ENCODE assay signal across 8 cellular contexts in genomic region chr16:83458612-83459011, GRCh38.
A peak's percentile ranks its signal among the peaks of the same experiment; 100 is the strongest.
DNase-seq lines count a peak whose midpoint lies in the region; ATAC-seq and TF ChIP-seq lines count a peak whose summit lies in the region.

No MANE protein-coding gene starts in this region.

- ATAC-seq in GM18505 (IDR thresholded peaks at IDR 0.05; ENCODE audit: unreplicated experiment) (peak; percentile 77), GM21576 (IDR thresholded peaks at IDR 0.05; ENCODE audit: unreplicated experiment) (peak; percentile 76), HG03558 (IDR thresholded peaks at IDR 0.05; ENCODE audit: extremely low read depth, unreplicated experiment) (peak; percentile 53)

- peak; percentile 5 to 23 for DNase-seq in foreskin fibroblast
- DNase-seq in esophagus squamous epithelium (lab: John Stamatoyannopoulos, UW), result no peak
- DNase-seq in DMS79 treated with DMSO at 0.1 percent for 48 hours (lab: John Stamatoyannopoulos, UW), result no peak
- DNase-seq in activated naive CD4-positive, alpha-beta T cell treated with Interleukin-2 at 50 U/mL for 16 hours, result no peak
- no peak for DNase-seq in NCI-H2171 treated with DMSO at 0.1 percent for 48 hours (lab: John Stamatoyannopoulos, UW)

- TF ChIP-seq CTCF in foreskin fibroblast (IDR thresholded peaks at IDR 0.05; ENCODE audit: low read depth, low read length) (no peak), esophagus squamous epithelium (IDR thresholded peaks at IDR 0.05) (no peak)

- peaks cover 0 to 9% (median 0%) of the 10 kb centered on the region in 4 donors for H3K27me3 ChIP-seq in esophagus squamous epithelium

- intact Hi-C loops in esophagus squamous epithelium (cut with DNase I), result no loop called here

- no peak overlapping the region for H3K27ac ChIP-seq in esophagus squamous epithelium

- no peak for TF ChIP-seq POLR2A in GM18505 (IDR thresholded peaks at IDR 0.05; ENCODE audit: borderline replicate concordance, extremely low read depth, insufficient read depth, insufficient read length)
- no peak for TF ChIP-seq POLR2A in esophagus squamous epithelium (IDR thresholded peaks at IDR 0.05)

- WGBS in esophagus squamous epithelium, 2 donors, result 32 to 53% methylated on average over 4 of the region's 4 CpGs

- no peak overlapping the region for H3K4me3 ChIP-seq in foreskin fibroblast (ENCODE audit: low read depth in 1 of 2, low read length in 2 of 2)
- H3K4me3 ChIP-seq in esophagus squamous epithelium, result no peak overlapping the region

- no peaks in the 10 kb centered on the region for H3K36me3 ChIP-seq in esophagus squamous epithelium

- H3K4me1 ChIP-seq in esophagus squamous epithelium, result no peaks in the 10 kb centered on the region

- H3K9me3 ChIP-seq in esophagus squamous epithelium, result no peaks in the 10 kb centered on the region

Comparison
In these comparisons a context has a peak if more than half of its experiments do, and no peak if none do; other contexts are left out.
1. DNase-seq: peak in foreskin fibroblast (2 of 2); none in esophagus squamous epithelium (single experiment), DMS79 treated with DMSO at 0.1 percent for 48 hours (single experiment), activated naive CD4-positive, alpha-beta T cell treated with Interleukin-2 at 50 U/mL for 16 hours (single experiment) and NCI-H2171 treated with DMSO at 0.1 percent for 48 hours (single experiment).
2. Peak in every context shown above with its lines, with median percentiles within 50 percentile points of each other: ATAC-seq.